8 cellular contexts compared by ENCODE assay signal in genomic region chr2:233974530-233975071, GRCh38. TPM values are rescaled to one million over a fixed set of nuclear protein-coding genes. Genes with fewer than 3 reads are reported as not detected.
DNase-seq lines count a peak whose midpoint lies in the region; ATAC-seq and TF ChIP-seq lines count a peak whose summit lies in the region.

No MANE protein-coding gene starts in this region.

- DNase-seq in ELR (ENCODE audit: low read depth) (peak; percentile 98), NCI-H446 (lab: John Stamatoyannopoulos, UW) (peak; percentile 33 to 84), cerebellar cortex (ENCODE audit: low spot score) (peak; percentile 43), omental fat pad (ENCODE audit: low spot score) (no peak), UCSD-AML1 (lab: John Stamatoyannopoulos, UW; ENCODE audit: unreplicated experiment) (no peak)

- peak; percentile 89 for ATAC-seq in omental fat pad (ENCODE audit: low FRiP score)
- ATAC-seq in HG03095 (IDR thresholded peaks at IDR 0.05; ENCODE audit: unreplicated experiment) = no peak
- ATAC-seq in GM18519 (IDR thresholded peaks at IDR 0.05; ENCODE audit: low FRiP score, unreplicated experiment) = no peak
- no peak for ATAC-seq in GM18873 (IDR thresholded peaks at IDR 0.05; ENCODE audit: low FRiP score, unreplicated experiment)

- TF ChIP-seq CTCF in omental fat pad (IDR thresholded peaks at IDR 0.05) = no peak

RNA-seq across cellular contexts. Expression of gene TRPM8, which starts 57.4 kb away (rescaled TPM):
- total RNA-seq in omental fat pad = not detected

Comparison
In these comparisons a context has a peak if more than half of its experiments do, and no peak if none do; other contexts are left out.
1. DNase-seq: peak in ELR (single experiment), NCI-H446 (2 of 2) and cerebellar cortex (single experiment); none in omental fat pad (single experiment) and UCSD-AML1 (single experiment).